Comparison of ENCODE assay signal across 14 cellular contexts in genomic region chr12:9940370-9940769, GRCh38. TPM values are rescaled to one million over a fixed set of nuclear protein-coding genes. Genes with fewer than 3 reads are reported as not detected.
DNase-seq lines count a peak whose midpoint lies in the region; ATAC-seq and TF ChIP-seq lines count a peak whose summit lies in the region.
"Had no signal": no experiment of that assay in that cellular context is flagged by ENCODE, and none has a peak within 500 bp of the region (broad histone marks: within the 10 kb centered on the region; RNA-seq: fewer than 3 reads in every experiment).

No MANE protein-coding gene starts in this region.

- H3K9ac ChIP-seq in smooth muscle cell (ENCODE audit: low read depth) = no peak overlapping the region

- WGBS in smooth muscle cell (ENCODE audit: low lambda C conversion rate) = 20% methylated on average over 2 of the region's 2 CpGs

- DNase-seq in activated CD4-positive, alpha-beta T cell treated with anti-CD3 and anti-CD28 coated beads, Interleukin-2, amount 10 ng/mL, durations not matched to agents 7 days and 5 days = peak; percentile 49
- no peak for DNase-seq in activated CD4-positive, alpha-beta T cell treated with anti-CD3 and anti-CD28 coated beads, Interleukin-2, amount 50 U/mL, for 1 hour
- peak; percentile 67 for DNase-seq in MV-4-11 (lab: John Stamatoyannopoulos, UW)
- no peak for DNase-seq in dorsolateral prefrontal cortex
- DNase-seq in smooth muscle cell (lab: John Stamatoyannopoulos, UW; ENCODE audit: unreplicated experiment) = no peak
- no peak for DNase-seq in H4 (ENCODE audit: low spot score)
- DNase-seq: activated effector memory CD4-positive, alpha-beta T cell treated with anti-CD3 and anti-CD28 coated beads, Interleukin-2, amount 50 U/mL, for 16 hours; C1 segment of cervical spinal cord; NCI-H1105 treated with DMSO at 0.1 percent for 48 hours had no signal

- H3K4me3 Mint-ChIP-seq in activated CD4-positive, alpha-beta T cell treated with anti-CD3 and anti-CD28 coated beads, Interleukin-2, amount 10 ng/mL, durations not matched to agents 7 days and 5 days = no peak overlapping the region
- H3K4me3 Mint-ChIP-seq: memory B cell, T-cell had no signal

- H3K27me3 ChIP-seq in dorsolateral prefrontal cortex (peaks cover 0 to 9% (median 0%) of the 10 kb centered on the region in 45 donors), smooth muscle cell (ENCODE audit: low read depth) (no peaks in the 10 kb centered on the region)
- H3K27me3 ChIP-seq: tibial nerve had no signal

- CTCF ChIA-PET in activated CD4-positive, alpha-beta T cell treated with anti-CD3 and anti-CD28 coated beads, Interleukin-2, amount 10 ng/mL, durations not matched to agents 7 days and 5 days (lab: Charles Lee) = interaction anchor here (0.7 to 1.2 kb wide), 3 partner anchors 13 to 69 kb away, joined by 3 to 4 read pairs (median 3); no protein-coding TSS in a partner anchor

- peak overlapping the region; percentile 50 for H2AFZ ChIP-seq in smooth muscle cell (ENCODE audit: low read depth)

- H3K27me3 Mint-ChIP-seq in activated CD4-positive, alpha-beta T cell treated with anti-CD3 and anti-CD28 coated beads, Interleukin-2, amount 10 ng/mL, durations not matched to agents 7 days and 5 days = peaks cover 28% of the 10 kb centered on the region

- no peaks in the 10 kb centered on the region for H4K20me1 ChIP-seq in smooth muscle cell (ENCODE audit: low read depth)

- POLR2A ChIA-PET in activated CD4-positive, alpha-beta T cell treated with anti-CD3 and anti-CD28 coated beads, Interleukin-2, amount 10 ng/mL, durations not matched to agents 7 days and 5 days (lab: Charles Lee) = no interaction called here

- H3K9me3 ChIP-seq in smooth muscle cell (replicated peaks; ENCODE audit: low read depth) = no peaks in the 10 kb centered on the region
- H3K9me3 ChIP-seq: tibial nerve had no signal

- no peaks in the 10 kb centered on the region for H3K36me3 ChIP-seq in smooth muscle cell (ENCODE audit: low read depth)
- H3K36me3 ChIP-seq: tibial nerve had no signal

- no peaks in the 10 kb centered on the region for H3K9me3 Mint-ChIP-seq in activated CD4-positive, alpha-beta T cell treated with anti-CD3 and anti-CD28 coated beads, Interleukin-2, amount 10 ng/mL, durations not matched to agents 7 days and 5 days
- H3K9me3 Mint-ChIP-seq: memory B cell, T-cell had no signal

- no peak overlapping the region for H3K4me2 ChIP-seq in smooth muscle cell

- H3K27ac ChIP-seq in dorsolateral prefrontal cortex = no peak overlapping the region
- no peak overlapping the region for H3K27ac ChIP-seq in smooth muscle cell (ENCODE audit: low read depth)
- H3K27ac ChIP-seq: tibial nerve had no signal

- H3K4me3 ChIP-seq in dorsolateral prefrontal cortex = peak overlapping the region in 2 of 59 donors; percentile 7 to 74
- no peak overlapping the region for H3K4me3 ChIP-seq in smooth muscle cell
- H3K4me3 ChIP-seq: tibial nerve had no signal

- no peak overlapping the region for H3K27ac Mint-ChIP-seq in activated CD4-positive, alpha-beta T cell treated with anti-CD3 and anti-CD28 coated beads, Interleukin-2, amount 10 ng/mL, durations not matched to agents 7 days and 5 days
- H3K27ac Mint-ChIP-seq: memory B cell, T-cell had no signal

- intact Hi-C loops in dorsolateral prefrontal cortex (cut with DNase I) = loop anchor here in 1 of 2 donors (10.0 kb wide), 1 partner anchor 194 kb away; the partner anchor contains the start of gene CLEC7A

- H3K36me3 Mint-ChIP-seq in activated CD4-positive, alpha-beta T cell treated with anti-CD3 and anti-CD28 coated beads, Interleukin-2, amount 10 ng/mL, durations not matched to agents 7 days and 5 days (ENCODE audit: low read depth) = no peaks in the 10 kb centered on the region
- H3K36me3 Mint-ChIP-seq: memory B cell, T-cell had no signal

- ATAC-seq in HG03565 (IDR thresholded peaks at IDR 0.05; ENCODE audit: unreplicated experiment) = no peak
- no peak for ATAC-seq in GM19463 (IDR thresholded peaks at IDR 0.05; ENCODE audit: unreplicated experiment)
- ATAC-seq: T-cell had no signal

- no peaks in the 10 kb centered on the region for H3K4me1 ChIP-seq in smooth muscle cell (ENCODE audit: low read depth)
- H3K4me1 ChIP-seq: tibial nerve had no signal

- no peaks in the 10 kb centered on the region for H3F3A ChIP-seq in smooth muscle cell (ENCODE audit: low read depth)

- peak in 44 of 56 donors; percentile 9 to 60 (median 30) for TF ChIP-seq CTCF in dorsolateral prefrontal cortex (IDR thresholded peaks at IDR 0.05 in 54 of 56, conservative IDR thresholded peaks at IDR 0.05 in 2 of 56; ENCODE audit: low read depth in 1 of 56, partially characterized antibody in 56 of 56)
- peak; percentile 43 for TF ChIP-seq CTCF in smooth muscle cell (IDR thresholded peaks at IDR 0.05; ENCODE audit: borderline replicate concordance, insufficient read depth, poor library complexity, severe bottlenecking)

- peaks cover 23% of the 10 kb centered on the region for H3K4me1 Mint-ChIP-seq in activated CD4-positive, alpha-beta T cell treated with anti-CD3 and anti-CD28 coated beads, Interleukin-2, amount 10 ng/mL, durations not matched to agents 7 days and 5 days

- no peaks in the 10 kb centered on the region for H3K79me2 ChIP-seq in smooth muscle cell (ENCODE audit: low read depth)

RNA-seq across cellular contexts. Expression of gene CLEC2A, which starts 8.2 kb away (rescaled TPM):
- total RNA-seq in activated CD4-positive, alpha-beta T cell treated with anti-CD3 and anti-CD28 coated beads, Interleukin-2, amount 10 ng/mL, durations not matched to agents 7 days and 5 days = not detected
- total RNA-seq in dorsolateral prefrontal cortex (1 to 10 TPM in 3 of 120 experiments, under 1 TPM in 5, not detected in 112; 0.53 to 2.2 (median 0.75) TPM), smooth muscle cell (not detected in 2 replicates)
- polyA plus RNA-seq in smooth muscle cell = 0.67 and 1.7 TPM in 2 replicates
- total RNA-seq in H4 (2014; rRNA removed; shearing (Covaris generic)) = not detected in 2 replicates
- total RNA-seq: T-cell, tibial nerve had no signal

RNA-seq across cellular contexts. Expression of gene CLEC12A, which starts 30.8 kb away (rescaled TPM):
- total RNA-seq in activated CD4-positive, alpha-beta T cell treated with anti-CD3 and anti-CD28 coated beads, Interleukin-2, amount 10 ng/mL, durations not matched to agents 7 days and 5 days = under 1 TPM; 0.52 to 0.83 TPM
- 1 to 10 TPM in 12 of 120 experiments, under 1 TPM in 24, not detected in 84; 0.24 to 3.3 (median 0.67) TPM for total RNA-seq in dorsolateral prefrontal cortex
- total RNA-seq in smooth muscle cell = 1.2 and 2.3 TPM in 2 replicates
- polyA plus RNA-seq in smooth muscle cell = 0.40 and 1.7 TPM in 2 replicates
- not detected in 2 replicates for total RNA-seq in H4 (2014; rRNA removed; shearing (Covaris generic))

RNA-seq across cellular contexts. Expression of gene CLEC1B, which starts 58.6 kb away (rescaled TPM):
- total RNA-seq in activated CD4-positive, alpha-beta T cell treated with anti-CD3 and anti-CD28 coated beads, Interleukin-2, amount 10 ng/mL, durations not matched to agents 7 days and 5 days = not detected
- total RNA-seq in dorsolateral prefrontal cortex = under 1 TPM in 1 of 120 experiments, not detected in 119; 0.56 TPM
- total RNA-seq in smooth muscle cell = 2.5 and 2.9 TPM in 2 replicates
- polyA plus RNA-seq in smooth muscle cell = 2.8 and 4.1 TPM in 2 replicates
- not detected in 2 replicates for total RNA-seq in H4 (2014; rRNA removed; shearing (Covaris generic))
- total RNA-seq: tibial nerve had no signal

RNA-seq across cellular contexts. Expression of gene KLRF2, which starts 59.1 kb away (rescaled TPM):
- total RNA-seq in activated CD4-positive, alpha-beta T cell treated with anti-CD3 and anti-CD28 coated beads, Interleukin-2, amount 10 ng/mL, durations not matched to agents 7 days and 5 days = under 1 TPM in 1 of 2 experiments, not detected in 1; 0.29 TPM
- total RNA-seq in dorsolateral prefrontal cortex = not detected
- not detected in 2 replicates for total RNA-seq in smooth muscle cell
- polyA plus RNA-seq in smooth muscle cell = 0.43 TPM in 1 of 2 replicates, not detected in the other
- total RNA-seq in H4 (2014; rRNA removed; shearing (Covaris generic)) = not detected in 2 replicates
- total RNA-seq: T-cell, tibial nerve had no signal

Comparison
In these comparisons a context has a peak if more than half of its experiments do, and no peak if none do; other contexts are left out.
1. DNase-seq: peak in activated CD4-positive, alpha-beta T cell treated with anti-CD3 and anti-CD28 coated beads, Interleukin-2, amount 10 ng/mL, durations not matched to agents 7 days and 5 days (single experiment) and MV-4-11 (single experiment); none in activated CD4-positive, alpha-beta T cell treated with anti-CD3 and anti-CD28 coated beads, Interleukin-2, amount 50 U/mL, for 1 hour (single experiment), dorsolateral prefrontal cortex (0 of 10), smooth muscle cell (single experiment) and H4 (single experiment).